11 cellular contexts compared by ENCODE assay signal in the genomic region with DNA sequence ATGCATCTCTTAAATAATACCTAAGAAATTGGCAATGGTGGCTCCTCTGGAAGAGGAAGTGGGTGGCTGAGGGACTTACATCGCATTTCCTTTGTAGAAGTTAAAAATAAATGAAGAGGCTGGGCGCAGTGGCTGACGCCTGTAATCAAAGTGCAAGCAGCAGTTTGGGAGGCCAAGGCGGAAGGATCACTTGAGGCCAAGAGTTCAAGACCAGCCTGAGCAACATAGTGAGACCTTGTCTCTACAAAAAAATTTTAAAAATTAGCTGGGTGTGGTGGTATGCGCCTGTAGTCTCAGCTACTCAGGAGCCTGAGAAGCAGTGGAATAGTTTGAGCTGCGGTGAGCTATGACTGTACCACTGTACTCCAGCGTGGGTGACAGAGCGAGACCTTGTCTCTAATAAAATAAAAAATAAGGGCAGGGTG. TPM values are rescaled to one million over a fixed set of nuclear protein-coding genes. Genes with fewer than 3 reads are reported as not detected.
DNase-seq lines count a peak whose midpoint lies in the region; ATAC-seq, FAIRE-seq and TF ChIP-seq lines count a peak whose summit lies in the region.
"Had no signal": no experiment of that assay in that cellular context is flagged by ENCODE, and none has a peak within 500 bp of the region (broad histone marks: within the 10 kb centered on the region; RNA-seq: fewer than 3 reads in every experiment).

No MANE protein-coding gene starts in this region.

- intact Hi-C loops in activated naive CD4-positive, alpha-beta T cell treated with anti-CD3 and anti-CD28 coated beads for 36 hours (cut with micrococcal nuclease), result loop anchor here (5.0 kb wide), 1 partner anchor 132 kb away; a partner anchor contains a TSS

- 0 out of 2 replicates have a peak overlapping the region, but pooled peaks have one; percentile 5 for H3K27ac ChIP-seq in RWPE1

- CTCF ChIA-PET in RWPE1 (lab: Yijun Ruan, JAX), result interaction anchor here (0.6 kb wide), 1 partner anchor 147 kb away, joined by 3 read pairs; no protein-coding TSS in a partner anchor
- CTCF ChIA-PET in activated naive CD4-positive, alpha-beta T cell treated with anti-CD3 and anti-CD28 coated beads for 36 hours (lab: Charles Lee), result interaction anchor here (0.8 to 1.0 kb wide), 2 partner anchors 20 to 30 kb away, joined by 3 to 4 read pairs; no protein-coding TSS in a partner anchor

- no peak for ATAC-seq in HG02642 (IDR thresholded peaks at IDR 0.05; ENCODE audit: poor library complexity, unreplicated experiment)
- ATAC-seq: activated CD4-positive, CD25-positive, alpha-beta regulatory T cell treated with anti-CD3 and anti-CD28 coated beads, Interleukin-2, amount 50 U/mL, for 24 hours had no signal

- TF ChIP-seq CTCF in GM12865 (IDR thresholded peaks at IDR 0.05; ENCODE audit: insufficient read depth, low read depth, low read length, missing control alignments) (no peak), RWPE1 (conservative IDR thresholded peaks at IDR 0.05; ENCODE audit: low read depth) (no peak), D721Med (IDR thresholded peaks at IDR 0.05; ENCODE audit: insufficient read depth, missing control alignments) (no peak)

- H3K4me3 ChIP-seq in GM12865 (ENCODE audit: low read depth, low read length), result no peak overlapping the region

- H3K4me3 Mint-ChIP-seq in activated naive CD4-positive, alpha-beta T cell treated with anti-CD3 and anti-CD28 coated beads for 36 hours, result no peak overlapping the region

- peaks cover 73% of the 10 kb centered on the region for H3K4me1 Mint-ChIP-seq in activated naive CD4-positive, alpha-beta T cell treated with anti-CD3 and anti-CD28 coated beads for 36 hours (ENCODE audit: low read depth)

- no peaks in the 10 kb centered on the region for H3K27me3 Mint-ChIP-seq in activated naive CD4-positive, alpha-beta T cell treated with anti-CD3 and anti-CD28 coated beads for 36 hours (ENCODE audit: low read depth)

- H3K9me3 Mint-ChIP-seq in activated naive CD4-positive, alpha-beta T cell treated with anti-CD3 and anti-CD28 coated beads for 36 hours, result no peaks in the 10 kb centered on the region

- POLR2A ChIA-PET in RWPE1 (lab: Yijun Ruan, JAX; ENCODE audit: low non-redundant PET), result no interaction called here

- peak; percentile 89 for DNase-seq in GM12865 (ENCODE audit: low read depth)
- DNase-seq in RWPE1 (ENCODE audit: low spot score), result no peak
- DNase-seq in activated naive CD4-positive, alpha-beta T cell treated with anti-CD3 and anti-CD28 coated beads for 36 hours, result peak; percentile 60
- peak; percentile 62 for DNase-seq in pons (ENCODE audit: low spot score)
- DNase-seq in HUDEP-2 (lab: John Stamatoyannopoulos, UW; ENCODE audit: unreplicated experiment in 76 of 76), result no peak
- no peak for DNase-seq in NCI-H345 treated with DMSO at 0.1 percent for 48 hours (lab: John Stamatoyannopoulos, UW; ENCODE audit: unreplicated experiment)
- no peak for DNase-seq in D721Med (ENCODE audit: insufficient read length, low spot score)
- DNase-seq: NCI-H2107 had no signal

- peak overlapping the region; percentile 98 for H3K27ac Mint-ChIP-seq in activated naive CD4-positive, alpha-beta T cell treated with anti-CD3 and anti-CD28 coated beads for 36 hours

- H3K36me3 Mint-ChIP-seq in activated naive CD4-positive, alpha-beta T cell treated with anti-CD3 and anti-CD28 coated beads for 36 hours (ENCODE audit: low read depth), result no peaks in the 10 kb centered on the region

- FAIRE-seq in D721Med (lab: Jason Lieb, UNC), result no peak
- FAIRE-seq: G401.6 had no signal

RNA-seq across cellular contexts. Expression of a gene that starts 12.2 kb away (rescaled TPM):
- 10 to 100 TPM; 48.3 to 53.2 TPM for total RNA-seq in activated naive CD4-positive, alpha-beta T cell treated with anti-CD3 and anti-CD28 coated beads for 36 hours

Comparison
In these comparisons a context has a peak if more than half of its experiments do, and no peak if none do; other contexts are left out.
1. DNase-seq: peak in GM12865 (single experiment), activated naive CD4-positive, alpha-beta T cell treated with anti-CD3 and anti-CD28 coated beads for 36 hours (single experiment) and pons (single experiment); none in RWPE1 (single experiment), HUDEP-2 (0 of 76), NCI-H345 treated with DMSO at 0.1 percent for 48 hours (single experiment) and D721Med (single experiment).